15 cellular contexts compared by ENCODE assay signal in genomic region chr4:7144374-7145290, GRCh38. TPM values are rescaled to one million over a fixed set of nuclear protein-coding genes. Genes with fewer than 3 reads are reported as not detected.
DNase-seq lines count a peak whose midpoint lies in the region; ATAC-seq and TF ChIP-seq lines count a peak whose summit lies in the region.
"Had no signal": no experiment of that assay in that cellular context is flagged by ENCODE, and none has a peak within 500 bp of the region (broad histone marks: within the 10 kb centered on the region; RNA-seq: fewer than 3 reads in every experiment).

No MANE protein-coding gene starts in this region.

- H3K4me3 ChIP-seq in fibroblast of mammary gland (ENCODE audit: control insufficient read depth, low read depth, low read length) (no peak overlapping the region), psoas muscle (no peak overlapping the region), mammary epithelial cell (replicated peaks in 1 of 3; ENCODE audit: insufficient read depth in 1 of 3, low read depth in 2 of 3, low read length in 3 of 3) (no peak overlapping the region)
- H3K4me3 ChIP-seq: BLaER1 treated with 17β-estradiol and CSF1 and Interleukin-3, amounts not matched to agents 10 nM and 100 nM had no signal

- no peaks in the 10 kb centered on the region for H4K20me1 ChIP-seq in mammary epithelial cell (ENCODE audit: insufficient read depth, low read length)

- BruUV-seq in mammary epithelial cell (replicated peaks; lab: Mats Ljungman, UMichigan): no TSS peak

- H3K27ac ChIP-seq in psoas muscle: no peak overlapping the region
- H3K27ac ChIP-seq in mammary epithelial cell (ENCODE audit: insufficient read depth, low read depth, low read length): no peak overlapping the region
- H3K27ac ChIP-seq: BLaER1 treated with 17β-estradiol and CSF1 and Interleukin-3, amounts not matched to agents 10 nM and 100 nM had no signal

- CTCF ChIA-PET in mammary epithelial cell (lab: Charles Lee; ENCODE audit: low non-redundant PET): no interaction called here
- CTCF ChIA-PET in activated naive CD4-positive, alpha-beta T cell treated with anti-CD3 and anti-CD28 coated beads, Interleukin-2, amount 10 ng/mL, durations not matched to agents 7 days and 5 days (lab: Charles Lee): no interaction called here

- H2AFZ ChIP-seq in mammary epithelial cell (ENCODE audit: low read depth, low read length): no peak overlapping the region

- H3K4me1 Mint-ChIP-seq in activated naive CD4-positive, alpha-beta T cell treated with anti-CD3 and anti-CD28 coated beads, Interleukin-2, amount 10 ng/mL, durations not matched to agents 7 days and 5 days: no peaks in the 10 kb centered on the region

- in situ Hi-C loops in mammary epithelial cell (cut with MboI; ENCODE audit: low sequenced_read_pairs in 2 of 2): no loop called here

- H3K9me3 Mint-ChIP-seq in activated naive CD4-positive, alpha-beta T cell treated with anti-CD3 and anti-CD28 coated beads, Interleukin-2, amount 10 ng/mL, durations not matched to agents 7 days and 5 days: no peaks in the 10 kb centered on the region

- no peaks in the 10 kb centered on the region for H3K4me1 ChIP-seq in psoas muscle
- H3K4me1 ChIP-seq in mammary epithelial cell (ENCODE audit: insufficient read depth, low read length): no peaks in the 10 kb centered on the region

- H3K9me3 ChIP-seq in psoas muscle (no peaks in the 10 kb centered on the region), mammary epithelial cell (replicated peaks; ENCODE audit: insufficient read depth, low read length) (no peaks in the 10 kb centered on the region)
- H3K9me3 ChIP-seq: BLaER1 treated with 17β-estradiol and CSF1 and Interleukin-3, amounts not matched to agents 10 nM and 100 nM had no signal

- dilution Hi-C loops in mammary epithelial cell (cut with HindIII; ENCODE audit: low sequenced_read_pairs): no loop called here

- 78 to 82% (median 80%) methylated on average over 16 to 17 of the region's 17 CpGs for WGBS in psoas muscle, 3 donors
- 74% methylated on average over 15 of the region's 17 CpGs for WGBS in mammary epithelial cell (ENCODE audit: low coverage, missing lambda C conversion rate)

- H3K79me2 ChIP-seq in mammary epithelial cell (ENCODE audit: insufficient read depth, low read length): no peaks in the 10 kb centered on the region

- H3K36me3 ChIP-seq in psoas muscle (ENCODE audit: insufficient read depth in 1 of 2, low read depth in 1 of 2) (no peaks in the 10 kb centered on the region), mammary epithelial cell (ENCODE audit: insufficient read depth, low read length) (no peaks in the 10 kb centered on the region)
- H3K36me3 ChIP-seq: BLaER1 treated with 17β-estradiol and CSF1 and Interleukin-3, amounts not matched to agents 10 nM and 100 nM had no signal

- H3K27me3 ChIP-seq in psoas muscle (ENCODE audit: insufficient read depth in 3 of 3, low read length in 2 of 3) (peaks cover 0 to 25% (median 0%) of the 10 kb centered on the region in 3 donors), mammary epithelial cell (ENCODE audit: insufficient read depth, low read length) (no peaks in the 10 kb centered on the region)
- H3K27me3 ChIP-seq: BLaER1 treated with 17β-estradiol and CSF1 and Interleukin-3, amounts not matched to agents 10 nM and 100 nM had no signal

- H3K4me2 ChIP-seq in mammary epithelial cell (ENCODE audit: insufficient read depth, low read depth, low read length): no peak overlapping the region
- H3K4me2 ChIP-seq: BLaER1 treated with 17β-estradiol and CSF1 and Interleukin-3, amounts not matched to agents 10 nM and 100 nM had no signal

- H3K9ac ChIP-seq in mammary epithelial cell (ENCODE audit: insufficient read depth, low read length): no peak overlapping the region
- H3K9ac ChIP-seq: BLaER1 treated with 17β-estradiol and CSF1 and Interleukin-3, amounts not matched to agents 10 nM and 100 nM had no signal

- H3K36me3 Mint-ChIP-seq in activated naive CD4-positive, alpha-beta T cell treated with anti-CD3 and anti-CD28 coated beads, Interleukin-2, amount 10 ng/mL, durations not matched to agents 7 days and 5 days: no peaks in the 10 kb centered on the region

- no peak for TF ChIP-seq CTCF in fibroblast of mammary gland (conservative IDR thresholded peaks at IDR 0.05; ENCODE audit: control insufficient read depth, insufficient read depth, low read depth, low read length)
- TF ChIP-seq CTCF in psoas muscle (IDR thresholded peaks at IDR 0.05): no peak
- no peak for TF ChIP-seq CTCF in mammary epithelial cell (conservative IDR thresholded peaks at IDR 0.05 in 1 of 2, IDR thresholded peaks at IDR 0.05 in 1 of 2; ENCODE audit: extremely low read depth in 1 of 2, insufficient read depth in 1 of 2, low read depth in 1 of 2, low read length in 2 of 2)

- DNase-seq in NCI-H2029 (lab: John Stamatoyannopoulos, UW) (peak; percentile 34), NCI-H2029 treated with DMSO at 0.1 percent for 48 hours (lab: John Stamatoyannopoulos, UW) (no peak), LHCN-M2 (ENCODE audit: low read depth) (peak; percentile 18), fibroblast of mammary gland (ENCODE audit: low read depth) (peak; percentile 25), psoas muscle (no peak), mammary epithelial cell (no peak), SKM-1 (lab: John Stamatoyannopoulos, UW; ENCODE audit: unreplicated experiment) (no peak)
- no peak for DNase-seq in activated naive CD4-positive, alpha-beta T cell treated with anti-CD3 and anti-CD28 coated beads, Interleukin-2, amount 10 ng/mL, durations not matched to agents 7 days and 5 days
- DNase-seq: DMS153, NCI-H1105 treated with DMSO at 0.1 percent for 48 hours, NCI-H187 treated with DMSO at 0.1 percent for 48 hours, NCI-H446 treated with DMSO at 0.1 percent for 48 hours, NCI-H748 treated with DMSO at 0.1 percent for 48 hours, SHP77 treated with DMSO at 0.1 percent for 48 hours had no signal

- peak in 3 of 4 donors; percentile 56 to 73 (median 69) for ATAC-seq in psoas muscle

- intact Hi-C loops in psoas muscle (cut with DNase I): no loop called here
- intact Hi-C loops in mammary epithelial cell (cut with micrococcal nuclease): no loop called here

- peaks cover 15% of the 10 kb centered on the region for H3K27me3 Mint-ChIP-seq in activated naive CD4-positive, alpha-beta T cell treated with anti-CD3 and anti-CD28 coated beads, Interleukin-2, amount 10 ng/mL, durations not matched to agents 7 days and 5 days

- no peak overlapping the region for H3K4me3 Mint-ChIP-seq in activated naive CD4-positive, alpha-beta T cell treated with anti-CD3 and anti-CD28 coated beads, Interleukin-2, amount 10 ng/mL, durations not matched to agents 7 days and 5 days

- no peak overlapping the region for H3K27ac Mint-ChIP-seq in activated naive CD4-positive, alpha-beta T cell treated with anti-CD3 and anti-CD28 coated beads, Interleukin-2, amount 10 ng/mL, durations not matched to agents 7 days and 5 days

RNA-seq across cellular contexts. Expression of gene SORCS2, which starts 47.7 kb away (rescaled TPM):
- total RNA-seq in LHCN-M2 (2014; rRNA removed) (0.52 and 0.90 TPM in 2 replicates), psoas muscle (1 to 10 TPM in 2 of 4 donors, under 1 TPM in 2; 0.36 to 1.5 (median 0.89) TPM), mammary epithelial cell (10 to 100 TPM in 1 of 2 donors, 1 to 10 TPM in 1; 1.6 to 10.7 TPM)
- polyA plus RNA-seq in LHCN-M2 (2012): 1.7 TPM
- polyA plus RNA-seq in psoas muscle (under 1 TPM; 0.18 to 0.32 (median 0.18) TPM), mammary epithelial cell (0.91 TPM)
- 0.47 TPM for polyA minus RNA-seq in mammary epithelial cell

Comparison
In these comparisons a context has a peak if more than half of its experiments do, and no peak if none do; other contexts are left out.
1. DNase-seq: peak in NCI-H2029 (single experiment), LHCN-M2 (single experiment) and fibroblast of mammary gland (single experiment); none in NCI-H2029 treated with DMSO at 0.1 percent for 48 hours (single experiment), psoas muscle (0 of 2), mammary epithelial cell (single experiment), activated naive CD4-positive, alpha-beta T cell treated with anti-CD3 and anti-CD28 coated beads, Interleukin-2, amount 10 ng/mL, durations not matched to agents 7 days and 5 days (single experiment) and SKM-1 (single experiment).